ENCODE assay signal across 1 cellular context in the genomic region with DNA sequence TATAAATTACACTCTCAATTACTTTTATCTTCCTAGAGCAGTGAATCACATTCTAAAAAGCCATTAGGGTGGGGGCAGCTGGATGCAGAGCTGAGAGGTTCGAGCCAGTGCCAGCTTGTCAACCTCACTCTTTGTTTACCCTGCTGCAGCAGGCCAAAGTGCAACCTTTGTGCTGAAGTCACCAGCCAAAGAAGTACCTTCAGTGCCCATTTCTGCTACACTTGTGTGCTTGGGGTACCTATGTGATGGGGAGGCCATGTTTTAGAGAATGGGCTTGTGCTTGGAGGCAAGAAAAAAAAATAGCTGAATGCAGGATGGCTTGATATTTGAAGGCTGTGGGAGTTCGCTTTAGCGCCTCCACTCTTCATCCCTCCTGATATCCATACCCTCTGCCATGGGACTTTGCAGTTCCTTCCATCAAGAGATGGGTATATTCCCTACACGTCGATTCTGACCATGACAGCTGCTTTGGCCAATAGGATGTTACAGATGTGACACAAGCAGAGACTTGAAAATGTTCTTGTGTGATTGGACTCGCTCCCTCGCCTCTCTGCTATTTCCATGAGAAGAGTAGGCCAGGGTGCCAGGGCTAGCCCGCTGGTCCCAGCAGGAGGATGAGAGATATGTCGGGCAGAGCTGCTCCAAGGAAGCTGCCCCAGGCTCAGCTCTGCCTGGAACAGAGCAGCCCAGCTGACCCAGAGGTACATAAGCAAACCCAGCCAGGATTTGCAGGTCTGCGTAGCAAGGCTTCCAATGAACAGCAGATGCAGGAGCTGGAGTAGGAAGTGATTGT.
TF ChIP-seq lines count a peak whose summit lies in the region.

No MANE protein-coding gene starts in this region.

TF ChIP-seq in GM23338, 12 proteins besides CTCF, POLR2A, EP300 and RAD21 (continued from another document):
- TF ChIP-seq EZH2 (IDR thresholded peaks at IDR 0.05; ENCODE audit: low read depth, unreplicated experiment) (no peak), STAT1 (IDR thresholded peaks at IDR 0.05; ENCODE audit: unreplicated experiment) (no peak)
- TF ChIP-seq, protein P1, sequence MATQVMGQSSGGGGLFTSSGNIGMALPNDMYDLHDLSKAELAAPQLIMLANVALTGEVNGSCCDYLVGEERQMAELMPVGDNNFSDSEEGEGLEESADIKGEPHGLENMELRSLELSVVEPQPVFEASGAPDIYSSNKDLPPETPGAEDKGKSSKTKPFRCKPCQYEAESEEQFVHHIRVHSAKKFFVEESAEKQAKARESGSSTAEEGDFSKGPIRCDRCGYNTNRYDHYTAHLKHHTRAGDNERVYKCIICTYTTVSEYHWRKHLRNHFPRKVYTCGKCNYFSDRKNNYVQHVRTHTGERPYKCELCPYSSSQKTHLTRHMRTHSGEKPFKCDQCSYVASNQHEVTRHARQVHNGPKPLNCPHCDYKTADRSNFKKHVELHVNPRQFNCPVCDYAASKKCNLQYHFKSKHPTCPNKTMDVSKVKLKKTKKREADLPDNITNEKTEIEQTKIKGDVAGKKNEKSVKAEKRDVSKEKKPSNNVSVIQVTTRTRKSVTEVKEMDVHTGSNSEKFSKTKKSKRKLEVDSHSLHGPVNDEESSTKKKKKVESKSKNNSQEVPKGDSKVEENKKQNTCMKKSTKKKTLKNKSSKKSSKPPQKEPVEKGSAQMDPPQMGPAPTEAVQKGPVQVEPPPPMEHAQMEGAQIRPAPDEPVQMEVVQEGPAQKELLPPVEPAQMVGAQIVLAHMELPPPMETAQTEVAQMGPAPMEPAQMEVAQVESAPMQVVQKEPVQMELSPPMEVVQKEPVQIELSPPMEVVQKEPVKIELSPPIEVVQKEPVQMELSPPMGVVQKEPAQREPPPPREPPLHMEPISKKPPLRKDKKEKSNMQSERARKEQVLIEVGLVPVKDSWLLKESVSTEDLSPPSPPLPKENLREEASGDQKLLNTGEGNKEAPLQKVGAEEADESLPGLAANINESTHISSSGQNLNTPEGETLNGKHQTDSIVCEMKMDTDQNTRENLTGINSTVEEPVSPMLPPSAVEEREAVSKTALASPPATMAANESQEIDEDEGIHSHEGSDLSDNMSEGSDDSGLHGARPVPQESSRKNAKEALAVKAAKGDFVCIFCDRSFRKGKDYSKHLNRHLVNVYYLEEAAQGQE (IDR thresholded peaks at IDR 0.05; ENCODE audit: unreplicated experiment), result no peak
- TF ChIP-seq, protein P2, sequence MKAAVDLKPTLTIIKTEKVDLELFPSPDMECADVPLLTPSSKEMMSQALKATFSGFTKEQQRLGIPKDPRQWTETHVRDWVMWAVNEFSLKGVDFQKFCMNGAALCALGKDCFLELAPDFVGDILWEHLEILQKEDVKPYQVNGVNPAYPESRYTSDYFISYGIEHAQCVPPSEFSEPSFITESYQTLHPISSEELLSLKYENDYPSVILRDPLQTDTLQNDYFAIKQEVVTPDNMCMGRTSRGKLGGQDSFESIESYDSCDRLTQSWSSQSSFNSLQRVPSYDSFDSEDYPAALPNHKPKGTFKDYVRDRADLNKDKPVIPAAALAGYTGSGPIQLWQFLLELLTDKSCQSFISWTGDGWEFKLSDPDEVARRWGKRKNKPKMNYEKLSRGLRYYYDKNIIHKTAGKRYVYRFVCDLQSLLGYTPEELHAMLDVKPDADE (IDR thresholded peaks at IDR 0.05), result no peak
